ENCODE assay signal across 28 cellular contexts in the genomic region with DNA sequence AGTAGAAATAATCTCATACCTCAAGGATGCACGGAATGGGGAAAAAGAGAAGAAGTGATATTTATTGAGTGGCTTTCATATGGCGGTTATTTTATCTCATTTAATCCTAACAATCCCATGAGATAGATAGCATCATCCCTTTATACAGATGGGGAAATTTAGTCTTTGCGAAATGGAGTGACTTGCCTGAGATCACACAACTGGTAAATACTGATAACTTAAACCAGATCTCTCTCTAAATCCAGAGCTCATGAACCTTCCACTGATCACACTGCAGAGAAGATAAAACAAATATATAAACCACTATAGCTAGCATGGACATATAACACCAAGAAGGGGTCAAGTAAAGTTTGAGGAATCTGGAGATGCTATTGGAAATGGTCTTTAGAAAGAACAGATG.
"Had no signal": no experiment of that assay in that cellular context is flagged by ENCODE, and none has a peak within 500 bp of the region (broad histone marks: within the 10 kb centered on the region; RNA-seq: fewer than 3 reads in every experiment).

No MANE protein-coding gene starts in this region.

- H3K4me3 ChIP-seq: ascending aorta, breast epithelium, cardiac muscle cell, colonic mucosa, esophagus squamous epithelium had no signal

- H3K27ac Mint-ChIP-seq: activated CD8-positive, alpha-beta T cell treated with anti-CD3 and anti-CD28 coated beads for 36 hours; activated naive CD8-positive, alpha-beta T cell; activated T-helper 17 cell treated with anti-CD3 and anti-CD28 coated beads, Interleukin-2, amount 50 U/mL, for 72 hours; brain; WTC11 had no signal

- H3K9me3 ChIP-seq: ascending aorta, breast epithelium, colonic mucosa, esophagus squamous epithelium had no signal

- H3K4me1 ChIP-seq: ascending aorta, breast epithelium had no signal

- H3K4me1 Mint-ChIP-seq: WTC11 had no signal

- H3K9me3 Mint-ChIP-seq: activated CD8-positive, alpha-beta T cell treated with anti-CD3 and anti-CD28 coated beads for 36 hours; activated T-cell treated with anti-CD3 and anti-CD28 coated beads, Interleukin-2, amount 50 U/mL, for 4 hours; activated T-helper 17 cell treated with anti-CD3 and anti-CD28 coated beads, Interleukin-2, amount 50 U/mL, for 72 hours; brain; WTC11 had no signal

- H3K27me3 ChIP-seq: ascending aorta, breast epithelium, cardiac muscle cell, colonic mucosa, esophagus squamous epithelium had no signal

- H3K27ac ChIP-seq: ascending aorta, breast epithelium, cardiac muscle cell, colonic mucosa, esophagus squamous epithelium, VCaP had no signal

- H3K36me3 Mint-ChIP-seq: activated naive CD8-positive, alpha-beta T cell; brain; WTC11 had no signal

- H3K4me3 Mint-ChIP-seq: activated CD8-positive, alpha-beta T cell treated with anti-CD3 and anti-CD28 coated beads for 36 hours; activated naive CD8-positive, alpha-beta T cell; activated T-cell treated with anti-CD3 and anti-CD28 coated beads, Interleukin-2, amount 50 U/mL, for 4 hours; activated T-helper 17 cell treated with anti-CD3 and anti-CD28 coated beads, Interleukin-2, amount 50 U/mL, for 72 hours; brain; WTC11 had no signal

- H3K36me3 ChIP-seq: ascending aorta, breast epithelium, cardiac muscle cell, colonic mucosa, esophagus squamous epithelium had no signal

- DNase-seq: activated CD4-positive, alpha-beta T cell treated with anti-CD3 and anti-CD28 coated beads for 1 hour; activated CD4-positive, alpha-beta T cell treated with anti-CD3 and anti-CD28 coated beads for 48 hours; activated CD4-positive, alpha-beta T cell treated with anti-CD3 and anti-CD28 coated beads, Interleukin-2, amount 50 U/mL, for 1 hour; activated CD4-positive, alpha-beta T cell treated with anti-CD3 and anti-CD28 coated beads, Interleukin-2, amount 50 U/mL, for 48 hours; activated CD8-positive, alpha-beta memory T cell treated with anti-CD3 and anti-CD28 coated beads for 24 hours; activated CD8-positive, alpha-beta T cell treated with anti-CD3 and anti-CD28 coated beads for 36 hours; activated effector memory CD4-positive, alpha-beta T cell treated with Interleukin-2 at 50 U/mL for 16 hours; activated gamma-delta T cell treated with Interleukin-2 at 50 U/mL for 16 hours; activated naive CD4-positive, alpha-beta T cell treated with anti-CD3 and anti-CD28 coated beads, Interleukin-2, amount 50 U/mL, for 16 hours; activated naive CD4-positive, alpha-beta T cell treated with Interleukin-2 at 50 U/mL for 16 hours; activated T-cell treated with anti-CD3 and anti-CD28 coated beads, Interleukin-2, amount 50 U/mL, for 4 hours; central memory CD4-positive, alpha-beta T cell; cerebellar nuclear complex; colonic mucosa; effector CD8-positive, alpha-beta T cell; esophagus squamous epithelium; head of caudate nucleus; hippocampal formation; T-helper 1 cell; T-helper 2 cell had no signal

- H3K27me3 Mint-ChIP-seq: activated CD8-positive, alpha-beta T cell treated with anti-CD3 and anti-CD28 coated beads for 36 hours; activated naive CD8-positive, alpha-beta T cell; brain had no signal
